ENCODE assay signal across 28 cellular contexts in the genomic region with DNA sequence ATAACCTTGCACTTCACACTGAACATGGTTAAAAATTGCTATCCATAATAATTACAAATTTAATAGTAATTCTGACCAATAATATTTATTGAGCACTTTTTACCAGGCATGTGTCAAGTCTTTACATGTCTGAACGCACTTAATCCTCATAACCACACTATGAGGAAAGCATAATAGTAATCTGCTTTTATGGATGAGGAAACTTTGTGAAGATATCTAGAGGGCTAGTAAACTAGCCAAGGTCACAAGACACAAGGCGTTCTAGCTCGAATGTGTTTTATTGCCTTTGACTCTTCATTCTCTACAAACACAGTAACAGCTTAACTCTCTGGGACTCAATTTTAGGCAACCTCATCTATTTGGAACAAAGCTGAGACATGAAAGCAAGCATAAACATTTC.
"Had no signal": no experiment of that assay in that cellular context is flagged by ENCODE, and none has a peak within 500 bp of the region (broad histone marks: within the 10 kb centered on the region; RNA-seq: fewer than 3 reads in every experiment).

No MANE protein-coding gene starts in this region.

- H3K4me1 ChIP-seq: left lung, pancreas, prostate gland, upper lobe of right lung had no signal

- H3K36me3 ChIP-seq: left lung, lower lobe of right lung, prostate gland, thyroid gland had no signal

- H3K9me3 ChIP-seq: left lung, lower lobe of right lung, pancreas, prostate gland, thyroid gland, upper lobe of right lung had no signal

- DNase-seq: activated CD4-positive, alpha-beta T cell treated with anti-CD3 and anti-CD28 coated beads for 36 hours; activated CD4-positive, CD25-positive, alpha-beta regulatory T cell; activated CD8-positive, alpha-beta T cell treated with anti-CD3 and anti-CD28 coated beads, Interleukin-2, amount 10 ng/mL, durations not matched to agents 7 days and 5 days; activated gamma-delta T cell; activated naive CD4-positive, alpha-beta T cell treated with anti-CD3 and anti-CD28 coated beads, Interleukin-2, amount 10 ng/mL, durations not matched to agents 7 days and 5 days; activated naive CD8-positive, alpha-beta T cell treated with anti-CD3 and anti-CD28 coated beads, Interleukin-2, amount 10 ng/mL, durations not matched to agents 7 days and 5 days; amniotic stem cell; brain microvascular endothelial cell; central memory CD4-positive, alpha-beta T cell; endodermal cell; head of caudate nucleus; hypothalamus; immature natural killer cell; kidney glomerular epithelial cell; left lung; lower lobe of right lung; naive B cell; pancreas; retina; stimulated activated CD4-positive, alpha-beta T cell treated with anti-CD3 and anti-CD28 coated beads, Interleukin-4, amount 100 ng/mL, for 24 hours; T-helper 1 cell; thyroid gland; upper lobe of right lung had no signal

- ATAC-seq: activated CD4-positive, alpha-beta T cell treated with anti-CD3 and anti-CD28 coated beads for 36 hours; activated CD8-positive, alpha-beta T cell treated with anti-CD3 and anti-CD28 coated beads, Interleukin-2, amount 10 ng/mL, durations not matched to agents 7 days and 5 days; left lung; lower lobe of right lung; sciatic nerve; stimulated activated effector memory CD8-positive, alpha-beta T cell treated with anti-CD3 and anti-CD28 coated beads, Interleukin-12 subunit alpha, Interleukin-12 subunit beta, amount 100 ng/mL, for 72 hours; upper lobe of right lung had no signal

- H3K4me3 ChIP-seq: left lung, lower lobe of right lung, pancreas, prostate gland, thyroid gland, upper lobe of right lung had no signal

- FAIRE-seq: astrocyte, pancreas, small intestine had no signal

- H3K27me3 ChIP-seq: brain microvascular endothelial cell, left lung, pancreas, thyroid gland, upper lobe of right lung had no signal
